16 cellular contexts compared by ENCODE assay signal in genomic region chr4:8539661-8540060, GRCh38.
DNase-seq lines count a peak whose midpoint lies in the region; ATAC-seq and TF ChIP-seq lines count a peak whose summit lies in the region.
"Had no signal": no experiment of that assay in that cellular context is flagged by ENCODE, and none has a peak within 500 bp of the region (broad histone marks: within the 10 kb centered on the region; RNA-seq: fewer than 3 reads in every experiment).

No MANE protein-coding gene starts in this region.

- H3K9me3 ChIP-seq in WERI-Rb-1 (ENCODE audit: severe bottlenecking) = no peaks in the 10 kb centered on the region
- H3K9me3 ChIP-seq: SJCRH30, uterus had no signal

- H3K27ac Mint-ChIP-seq in memory B cell = no peak overlapping the region

- no peak overlapping the region for H3K27ac ChIP-seq in WERI-Rb-1
- H3K27ac ChIP-seq: uterus had no signal

- H3K27me3 ChIP-seq in WERI-Rb-1 (ENCODE audit: insufficient read depth, low read depth, severe bottlenecking) = no peaks in the 10 kb centered on the region
- H3K27me3 ChIP-seq: SJCRH30, uterus had no signal

- TF ChIP-seq CTCF in WERI-Rb-1 (IDR thresholded peaks at IDR 0.05; ENCODE audit: low read depth, low read length) = no peak

- peaks cover 2% of the 10 kb centered on the region for H3K36me3 Mint-ChIP-seq in memory B cell

- H3K9me3 Mint-ChIP-seq in memory B cell = peaks cover 3% of the 10 kb centered on the region

- no peaks in the 10 kb centered on the region for H3K4me1 Mint-ChIP-seq in memory B cell

- no peaks in the 10 kb centered on the region for H3K36me3 ChIP-seq in WERI-Rb-1
- H3K36me3 ChIP-seq: SJCRH30, uterus had no signal

- peak; percentile 26 for DNase-seq in activated CD4-positive, alpha-beta T cell treated with anti-CD3 and anti-CD28 coated beads for 48 hours
- no peak for DNase-seq in activated CD4-positive, alpha-beta T cell treated with anti-CD3 and anti-CD28 coated beads for 4 hours
- DNase-seq in memory B cell (ENCODE audit: low spot score in 2 of 2) = no peak
- DNase-seq in WERI-Rb-1 = no peak
- DNase-seq in AML-193 (lab: John Stamatoyannopoulos, UW) = no peak
- DNase-seq: cortex of kidney; DMS79; NCI-H1436; NCI-H774; SJCRH30; stimulated activated CD8-positive, alpha-beta memory T cell treated with anti-CD3 and anti-CD28 coated beads, Interleukin-4, amount 100 ng/mL, for 48 hours; uterus had no signal

- peaks cover 2% of the 10 kb centered on the region for H3K27me3 Mint-ChIP-seq in memory B cell

- no peak overlapping the region for H3K4me3 Mint-ChIP-seq in memory B cell

- H3K4me3 ChIP-seq in WERI-Rb-1 (ENCODE audit: low read depth, low read length) = no peak overlapping the region
- H3K4me3 ChIP-seq: SJCRH30, uterus had no signal

- ATAC-seq in GM19324 (IDR thresholded peaks at IDR 0.05; ENCODE audit: low FRiP score, unreplicated experiment) = peak; percentile 47
- peak; percentile 52 for ATAC-seq in HG03520 (IDR thresholded peaks at IDR 0.05; ENCODE audit: unreplicated experiment)
- peak; percentile 35 for ATAC-seq in memory B cell (ENCODE audit: low read depth)
- no peak for ATAC-seq in HG03045 (IDR thresholded peaks at IDR 0.05; ENCODE audit: unreplicated experiment)
- ATAC-seq: HepG2 had no signal
